8 cellular contexts compared by ENCODE assay signal in genomic region chr1:52365091-52365745, GRCh38. TPM values are rescaled to one million over a fixed set of nuclear protein-coding genes. Genes with fewer than 3 reads are reported as not detected.
DNase-seq lines count a peak whose midpoint lies in the region; ATAC-seq and TF ChIP-seq lines count a peak whose summit lies in the region.

No MANE protein-coding gene starts in this region.

- no peaks in the 10 kb centered on the region for H3K27me3 ChIP-seq in CD8-positive, alpha-beta memory T cell (ENCODE audit: insufficient read depth, low read length, poor library complexity, severe bottlenecking)
- no peaks in the 10 kb centered on the region; the same call in 1 of the 2 replicates for H3K27me3 ChIP-seq in H7 (ENCODE audit: control insufficient read depth, insufficient read depth, low read length)
- peaks cover 0 to 6% of the 10 kb centered on the region in 2 donors for H3K27me3 ChIP-seq in left lung

- peak overlapping the region; percentile 89 for H3K27ac ChIP-seq in CD8-positive, alpha-beta memory T cell (ENCODE audit: low read depth, low read length)
- peak overlapping the region; percentile 94 for H3K27ac ChIP-seq in left lung

- peaks cover 0 to 41% (median 4%) of the 10 kb centered on the region in 3 donors for H3K36me3 Mint-ChIP-seq in CD8-positive, alpha-beta memory T cell

- H3K9me3 ChIP-seq in CD8-positive, alpha-beta memory T cell (ENCODE audit: low read length) = no peaks in the 10 kb centered on the region
- no peaks in the 10 kb centered on the region for H3K9me3 ChIP-seq in left lung

- H3K36me3 ChIP-seq in CD8-positive, alpha-beta memory T cell (ENCODE audit: insufficient read depth, low read length) = peaks cover 32% of the 10 kb centered on the region
- H3K36me3 ChIP-seq in H7 (replicated peaks; ENCODE audit: control insufficient read depth, insufficient read depth, low read length) = peaks cover 18% of the 10 kb centered on the region
- H3K36me3 ChIP-seq in left lung = peaks cover 0 to 40% of the 10 kb centered on the region in 2 donors

- in situ Hi-C loops in SK-MEL-5 (cut with HindIII; ENCODE audit: low pct_unique_long_range_greater_than_20kb, low sequenced_read_pairs) = no loop called here

- peak overlapping the region; percentile 80 to 98 (median 97) for H3K27ac Mint-ChIP-seq in CD8-positive, alpha-beta memory T cell

- H3K4me3 Mint-ChIP-seq in CD8-positive, alpha-beta memory T cell = peak overlapping the region; percentile 92 to 96 (median 93)

- peaks cover 33% of the 10 kb centered on the region for H3K4me1 ChIP-seq in CD8-positive, alpha-beta memory T cell (ENCODE audit: insufficient read depth, low read length)
- peaks cover 11 to 32% of the 10 kb centered on the region in 2 donors for H3K4me1 ChIP-seq in left lung

- CTCF ChIA-PET in CD8-positive, alpha-beta memory T cell (lab: Charles Lee) = interaction anchor here (1.0 to 1.6 kb wide), 4 partner anchors 15 to 268 kb away, joined by 3 to 4 read pairs (median 4); partner anchors contain the start of gene SHISAL2A

- DNase-seq in CD8-positive, alpha-beta memory T cell = peak in 1 of 5 donors; percentile 10
- DNase-seq in H7 = peak; percentile 72
- peak; percentile 57 for DNase-seq in SK-MEL-5 (ENCODE audit: low read depth, low spot score)
- peak; percentile 61 for DNase-seq in dedifferentiated amniotic fluid mesenchymal stem cell (ENCODE audit: extremely low spot score)
- peak; percentile 73 to 91 for DNase-seq in left lung
- peak; percentile 33 for DNase-seq in stimulated activated naive CD8-positive, alpha-beta T cell treated with anti-CD3 and anti-CD28 coated beads, Interleukin-15, Interleukin-2, amounts not matched to agents 100 U/mL and 50 U/mL, for 24 hours

- no peak for TF ChIP-seq CTCF in left lung (IDR thresholded peaks at IDR 0.05)

- H3K27me3 Mint-ChIP-seq in CD8-positive, alpha-beta memory T cell = no peaks in the 10 kb centered on the region

- H3K9me3 Mint-ChIP-seq in CD8-positive, alpha-beta memory T cell = no peaks in the 10 kb centered on the region

- intact Hi-C loops in left lung (cut with DNase I) = no loop called here

- ATAC-seq in left lung = peak; percentile 53
- ATAC-seq in stimulated activated naive CD8-positive, alpha-beta T cell treated with anti-CD3 and anti-CD28 coated beads, Interleukin-15, Interleukin-2, amounts not matched to agents 100 U/mL and 50 U/mL, for 24 hours = no peak
- ATAC-seq in HG03442 (IDR thresholded peaks at IDR 0.05; ENCODE audit: unreplicated experiment) = no peak
- ATAC-seq in HG03521 (IDR thresholded peaks at IDR 0.05; ENCODE audit: unreplicated experiment) = no peak

- peak overlapping the region; percentile 91 for H3K4me3 ChIP-seq in CD8-positive, alpha-beta memory T cell (ENCODE audit: low read length)
- H3K4me3 ChIP-seq in H7 (ENCODE audit: insufficient read depth, low read depth, low read length) (peak overlapping the region; percentile 99), left lung (peak overlapping the region; percentile 71 to 92)

- POLR2A ChIA-PET in CD8-positive, alpha-beta memory T cell (lab: Charles Lee) = interaction anchor here (0.6 to 1.3 kb wide), 7 partner anchors 15 to 268 kb away, joined by 3 to 9 read pairs (median 4); partner anchors contain the start of genes ORC1, PRPF38A, SHISAL2A and ZFYVE9

- H3K4me1 Mint-ChIP-seq in CD8-positive, alpha-beta memory T cell = peaks cover 37 to 55% (median 55%) of the 10 kb centered on the region in 3 donors

RNA-seq across cellular contexts. Expression of gene CC2D1B, which starts 0.8 kb away (rescaled TPM):
- 10 to 100 TPM; 46.2 to 47.8 TPM for total RNA-seq in CD8-positive, alpha-beta memory T cell
- polyA plus RNA-seq in CD8-positive, alpha-beta memory T cell = 11.0 TPM
- 20.5 and 28.5 TPM in 2 replicates for total RNA-seq in H7 (2014; rRNA removed; shearing (Covaris generic))
- 38.5 and 41.9 TPM in 2 replicates for total RNA-seq in SK-MEL-5 (2014; rRNA removed; shearing (Covaris generic))
- polyA plus RNA-seq in SK-MEL-5 (2015; cell fraction: cytosol; rRNA removed) = 38.2 and 51.8 TPM in 2 replicates
- polyA plus RNA-seq in SK-MEL-5 (2015; cell fraction: nucleus; rRNA removed) = 143 and 151 TPM in 2 replicates
- total RNA-seq in left lung = 10 to 100 TPM; 45.1 to 49.1 TPM

RNA-seq across cellular contexts. Expression of gene ORC1, which starts 39.0 kb away (rescaled TPM):
- 10 to 100 TPM; 39.8 to 40.6 TPM for total RNA-seq in CD8-positive, alpha-beta memory T cell
- 0.55 TPM for polyA plus RNA-seq in CD8-positive, alpha-beta memory T cell
- total RNA-seq in H7 (2014; rRNA removed; shearing (Covaris generic)) = 94.3 and 95.0 TPM in 2 replicates
- total RNA-seq in SK-MEL-5 (2014; rRNA removed; shearing (Covaris generic)) = 9.8 and 10.3 TPM in 2 replicates
- polyA plus RNA-seq in SK-MEL-5 (2015; cell fraction: cytosol; rRNA removed) = 11.6 and 15.0 TPM in 2 replicates
- 8.6 and 11.3 TPM in 2 replicates for polyA plus RNA-seq in SK-MEL-5 (2015; cell fraction: nucleus; rRNA removed)
- 1 to 10 TPM; 2.3 to 4.7 TPM for total RNA-seq in left lung

RNA-seq across cellular contexts. Expression of gene PRPF38A, which starts 39.2 kb away (rescaled TPM):
- total RNA-seq in CD8-positive, alpha-beta memory T cell = 100 to 1,000 TPM; 123 to 126 TPM
- 46.4 TPM for polyA plus RNA-seq in CD8-positive, alpha-beta memory T cell
- 24.1 and 33.5 TPM in 2 replicates for total RNA-seq in H7 (2014; rRNA removed; shearing (Covaris generic))
- 8.5 and 11.0 TPM in 2 replicates for total RNA-seq in SK-MEL-5 (2014; rRNA removed; shearing (Covaris generic))
- 11.2 and 16.0 TPM in 2 replicates for polyA plus RNA-seq in SK-MEL-5 (2015; cell fraction: cytosol; rRNA removed)
- polyA plus RNA-seq in SK-MEL-5 (2015; cell fraction: nucleus; rRNA removed) = 37.0 and 42.3 TPM in 2 replicates
- total RNA-seq in left lung = 10 to 100 TPM; 31.3 to 36.6 TPM
